ENCODE assay signal across 8 cellular contexts in genomic region chr2:16508061-16508851, GRCh38.
DNase-seq lines count a peak whose midpoint lies in the region; ATAC-seq and TF ChIP-seq lines count a peak whose summit lies in the region.

No MANE protein-coding gene starts in this region.

- POLR2A ChIA-PET in IMR-90 (lab: Charles Lee; ENCODE audit: unreplicated experiment) = no interaction called here
- POLR2A ChIA-PET in activated B cell treated with CpG ODN at 0.5 μM for 24 hours (lab: Charles Lee) = no interaction called here

- DNase-seq in ELF-1 (ENCODE audit: low read depth, low spot score) (peak; percentile 71), IMR-90 (no peak), activated B cell treated with CpG ODN at 0.5 μM for 24 hours (peak; percentile 19), left ventricle myocardium superior (peak; percentile 67), putamen (ENCODE audit: low spot score) (peak; percentile 16), middle frontal gyrus (ENCODE audit: extremely low spot score, low spot score) (no peak)

- H4K91ac ChIP-seq in IMR-90 (ENCODE audit: insufficient read depth, low read depth, low read length) = no peak overlapping the region

- no CpG with 5 or more reads among the region's 57 CpGs for WGBS in IMR-90 (ENCODE audit: extremely low coverage in 2 of 2, insufficient read length in 1 of 2), 2 experiments

- ATAC-seq in IMR-90 (ENCODE audit: low read depth) (peak; percentile 97), activated B cell treated with CpG ODN at 0.5 μM for 24 hours (ENCODE audit: low read depth) (no peak), left ventricle myocardium superior (peak; percentile 93), HG02840 (IDR thresholded peaks at IDR 0.05; ENCODE audit: low FRiP score, unreplicated experiment) (no peak), HG03469 (IDR thresholded peaks at IDR 0.05; ENCODE audit: unreplicated experiment) (no peak)

- no peak overlapping the region for H2AFZ ChIP-seq in IMR-90 (replicated peaks; ENCODE audit: low read length, poor library complexity)

- H3K36me3 Mint-ChIP-seq in activated B cell treated with CpG ODN at 0.5 μM for 24 hours (ENCODE audit: low read depth) = no peaks in the 10 kb centered on the region

- no peak overlapping the region for H4K8ac ChIP-seq in IMR-90 (ENCODE audit: low read depth in 2 of 2, low read length in 2 of 2)

- H3K18ac ChIP-seq in IMR-90 (ENCODE audit: low read depth, low read length) = no peak overlapping the region

- no peak overlapping the region for H2BK20ac ChIP-seq in IMR-90 (ENCODE audit: low read depth, low read length)

- no peaks in the 10 kb centered on the region for H3K4me1 Mint-ChIP-seq in activated B cell treated with CpG ODN at 0.5 μM for 24 hours

- no peaks in the 10 kb centered on the region for H3K4me1 ChIP-seq in IMR-90 (ENCODE audit: control insufficient read depth, insufficient read depth, low read length)

- no peak overlapping the region for H3K56ac ChIP-seq in IMR-90 (ENCODE audit: extremely low read depth, insufficient read depth, low read length)

- TF ChIP-seq CTCF in IMR-90 (conservative IDR thresholded peaks at IDR 0.05; ENCODE audit: low read depth, low read length) = peak; percentile 37
- no peak for TF ChIP-seq CTCF in activated B cell treated with CpG ODN at 0.5 μM for 24 hours (IDR thresholded peaks at IDR 0.05)

- H4K5ac ChIP-seq in IMR-90 (ENCODE audit: low read depth, low read length) = no peak overlapping the region

- H3K27me3 ChIP-seq in IMR-90 (ENCODE audit: control insufficient read depth, insufficient read depth, low read length) = peaks cover 12% of the 10 kb centered on the region; the same call in 1 of the 2 replicates

- H3K4me3 ChIP-seq in IMR-90 (ENCODE audit: insufficient read depth, low read depth, low read length) = no peak overlapping the region

- no peak overlapping the region for H2AK9ac ChIP-seq in IMR-90 (replicated peaks; ENCODE audit: low read depth, low read length, poor library complexity)

- dilution Hi-C loops in IMR-90 (cut with HindIII; ENCODE audit: low sequenced_read_pairs, unreplicated experiment) = no loop called here

- no peaks in the 10 kb centered on the region for H3K79me1 ChIP-seq in IMR-90 (ENCODE audit: low read depth in 1 of 2, low read length in 2 of 2)

- no peak overlapping the region; the same call in 1 of the 2 replicates for H3K4me2 ChIP-seq in IMR-90 (ENCODE audit: low read depth, low read length)

- no peak for TF ChIP-seq POLR2A in IMR-90 (IDR thresholded peaks at IDR 0.05; ENCODE audit: low read depth, low read length)

- H3K27me3 Mint-ChIP-seq in activated B cell treated with CpG ODN at 0.5 μM for 24 hours = peaks cover 56% of the 10 kb centered on the region

- H4K20me1 ChIP-seq in IMR-90 (ENCODE audit: insufficient read depth, low read length) = no peaks in the 10 kb centered on the region

- BruUV-seq in IMR-90 (replicated peaks; lab: Mats Ljungman, UMichigan) = no TSS peak

- H3K9me1 ChIP-seq in IMR-90 (ENCODE audit: insufficient read depth, low read length) = no peaks in the 10 kb centered on the region

- intact Hi-C loops in IMR-90 (cut with micrococcal nuclease) (loop anchor here (1.0 kb wide), 1 partner anchor 871 kb away; no protein-coding TSS in a partner anchor), activated B cell treated with CpG ODN at 0.5 μM for 24 hours (cut with micrococcal nuclease) (no loop called here), left ventricle myocardium superior (cut with micrococcal nuclease) (no loop called here)

- H2BK5ac ChIP-seq in IMR-90 (ENCODE audit: low read depth, low read length, poor library complexity, severe bottlenecking) = no peak overlapping the region

- in situ Hi-C loops in IMR-90 (cut with MboI; ENCODE audit: low sequenced_read_pairs) = no loop called here

- H3K14ac ChIP-seq in IMR-90 (replicated peaks; ENCODE audit: low read depth, low read length) = no peak overlapping the region

- no peaks in the 10 kb centered on the region for H3K9me3 Mint-ChIP-seq in activated B cell treated with CpG ODN at 0.5 μM for 24 hours

- H2BK15ac ChIP-seq in IMR-90 (ENCODE audit: low read depth, low read length) = no peak overlapping the region

- no peak overlapping the region for H2BK120ac ChIP-seq in IMR-90 (ENCODE audit: low read depth, low read length)

- H3K9me3 ChIP-seq in IMR-90 (ENCODE audit: control insufficient read depth, insufficient read depth, low read length) = no peaks in the 10 kb centered on the region

- H3K4ac ChIP-seq in IMR-90 (ENCODE audit: low read depth, low read length) = no peak overlapping the region

- no peaks in the 10 kb centered on the region for H3K36me3 ChIP-seq in IMR-90 (ENCODE audit: control insufficient read depth, insufficient read depth, low read length)

- no peak overlapping the region for H3K4me3 Mint-ChIP-seq in activated B cell treated with CpG ODN at 0.5 μM for 24 hours

- peak; percentile 51 for TF ChIP-seq RAD21 in IMR-90 (IDR thresholded peaks at IDR 0.05; ENCODE audit: low read length)

- H3K23ac ChIP-seq in IMR-90 (ENCODE audit: low read depth, low read length) = no peak overlapping the region

- CTCF ChIA-PET in IMR-90 (lab: Yijun Ruan, JAX) = no interaction called here
- CTCF ChIA-PET in activated B cell treated with CpG ODN at 0.5 μM for 24 hours (lab: Charles Lee) = no interaction called here

- H3K9ac ChIP-seq in IMR-90 (ENCODE audit: low read depth, low read length) = no peak overlapping the region

- no peak overlapping the region for H2AK5ac ChIP-seq in IMR-90 (ENCODE audit: low read depth, low read length)

- no peak overlapping the region for H3K27ac Mint-ChIP-seq in activated B cell treated with CpG ODN at 0.5 μM for 24 hours

- H3K27ac ChIP-seq in IMR-90 (ENCODE audit: insufficient read depth, low read length) = no peak overlapping the region

TF ChIP-seq in IMR-90, 13 proteins besides CTCF, POLR2A, EP300 and RAD21:
- TF ChIP-seq BHLHE40 (IDR thresholded peaks at IDR 0.05; ENCODE audit: low read depth, low read length) = no peak
TF ChIP-seq in IMR-90: peak in this region for 0.

Comparison
In these comparisons a context has a peak if more than half of its experiments do, and no peak if none do; other contexts are left out.
1. DNase-seq: peak in ELF-1 (single experiment), activated B cell treated with CpG ODN at 0.5 μM for 24 hours (single experiment), left ventricle myocardium superior (single experiment) and putamen (single experiment); none in IMR-90 (single experiment) and middle frontal gyrus (single experiment).
2. ATAC-seq: peak in IMR-90 (single experiment) and left ventricle myocardium superior (single experiment); none in activated B cell treated with CpG ODN at 0.5 μM for 24 hours (single experiment), HG02840 (single experiment) and HG03469 (single experiment).